ENCODE assay signal across 18 cellular contexts in genomic region chr3:31946484-31947081, GRCh38. TPM values are rescaled to one million over a fixed set of nuclear protein-coding genes. Genes with fewer than 3 reads are reported as not detected.
DNase-seq lines count a peak whose midpoint lies in the region; ATAC-seq and TF ChIP-seq lines count a peak whose summit lies in the region.
"Had no signal": no experiment of that assay in that cellular context is flagged by ENCODE, and none has a peak within 500 bp of the region (broad histone marks: within the 10 kb centered on the region; RNA-seq: fewer than 3 reads in every experiment).

No MANE protein-coding gene starts in this region.

- H3K36me3 ChIP-seq in RWPE2 (ENCODE audit: low read depth) (peaks cover 19% of the 10 kb centered on the region), H7 (replicated peaks; ENCODE audit: control insufficient read depth, insufficient read depth, low read length) (no peaks in the 10 kb centered on the region)
- H3K36me3 ChIP-seq: BLaER1 treated with 17β-estradiol and CSF1 and Interleukin-3, amounts not matched to agents 10 nM and 100 nM had no signal

- peaks cover 0 to 16% (median 11%) of the 10 kb centered on the region in 7 donors for H3K9me3 Mint-ChIP-seq in naive B cell

- peak overlapping the region; percentile 93 to 100 (median 97) for H3K27ac Mint-ChIP-seq in naive B cell
- H3K27ac Mint-ChIP-seq: HFFc6; stimulated activated naive CD8-positive, alpha-beta T cell treated with anti-CD3 and anti-CD28 coated beads, Interleukin-15, amount 100 ng/mL, for 72 hours had no signal

- H3K27me3 ChIP-seq in RWPE2 (ENCODE audit: insufficient read depth, poor library complexity, severe bottlenecking) (no peaks in the 10 kb centered on the region), H7 (ENCODE audit: control insufficient read depth, insufficient read depth, low read length) (no peaks in the 10 kb centered on the region)
- H3K27me3 ChIP-seq: BLaER1 treated with 17β-estradiol and CSF1 and Interleukin-3, amounts not matched to agents 10 nM and 100 nM; body of pancreas had no signal

- no peaks in the 10 kb centered on the region for H3K9me3 ChIP-seq in RWPE2 (ENCODE audit: severe bottlenecking)
- H3K9me3 ChIP-seq: body of pancreas had no signal

- H3K27me3 Mint-ChIP-seq in naive B cell = no peaks in the 10 kb centered on the region

- TF ChIP-seq CTCF in RWPE2 (IDR thresholded peaks at IDR 0.05; ENCODE audit: poor library complexity, severe bottlenecking) = no peak

- peaks cover 60 to 73% (median 70%) of the 10 kb centered on the region in 3 donors for H3K4me1 Mint-ChIP-seq in naive B cell
- H3K4me1 Mint-ChIP-seq: stimulated activated naive CD8-positive, alpha-beta T cell treated with anti-CD3 and anti-CD28 coated beads, Interleukin-15, amount 100 ng/mL, for 72 hours had no signal

- no peak for TF ChIP-seq POLR2A in GM18505 (IDR thresholded peaks at IDR 0.05; ENCODE audit: borderline replicate concordance, extremely low read depth, insufficient read depth, insufficient read length)

- peaks cover 7 to 8% of the 10 kb centered on the region in 2 donors for H3K36me3 Mint-ChIP-seq in naive B cell

- H3K4me3 ChIP-seq in RWPE2 (ENCODE audit: severe bottlenecking) (no peak overlapping the region), H7 (ENCODE audit: insufficient read depth, low read depth, low read length) (no peak overlapping the region)
- H3K4me3 ChIP-seq: BLaER1 treated with 17β-estradiol and CSF1 and Interleukin-3, amounts not matched to agents 10 nM and 100 nM; body of pancreas; SK-N-MC had no signal

- H3K4me3 Mint-ChIP-seq in naive B cell = peak overlapping the region; percentile 18 to 85 (median 62)
- H3K4me3 Mint-ChIP-seq: activated T-cell treated with anti-CD3 and anti-CD28 coated beads, Interleukin-2, amount 50 U/mL, for 4 hours; HFFc6; stimulated activated naive CD8-positive, alpha-beta T cell treated with anti-CD3 and anti-CD28 coated beads, Interleukin-15, amount 100 ng/mL, for 72 hours had no signal

- DNase-seq in RWPE2 (ENCODE audit: low spot score) (no peak), naive B cell (no peak), H7 (no peak), NCI-H226 (no peak), SW480 (ENCODE audit: low spot score) (no peak), GDM1 (lab: John Stamatoyannopoulos, UW) (no peak)
- DNase-seq: activated CD4-positive, CD25-positive, alpha-beta regulatory T cell; activated T-cell treated with anti-CD3 and anti-CD28 coated beads, Interleukin-2, amount 50 U/mL, for 4 hours; body of pancreas; HFFc6; NCI-H510A; stimulated activated CD4-positive, alpha-beta T cell treated with anti-CD3 and anti-CD28 coated beads, Interleukin-2, amount 100 ng/mL, for 48 hours; stimulated activated naive CD8-positive, alpha-beta T cell treated with anti-CD3 and anti-CD28 coated beads, Interleukin-15, amount 100 ng/mL, for 72 hours had no signal

- peak; percentile 54 for ATAC-seq in GM18505 (IDR thresholded peaks at IDR 0.05; ENCODE audit: unreplicated experiment)
- ATAC-seq in HG02870 (IDR thresholded peaks at IDR 0.05; ENCODE audit: unreplicated experiment) = peak; percentile 42
- ATAC-seq in RWPE2 (ENCODE audit: low read depth) = no peak
- ATAC-seq in naive B cell (ENCODE audit: low read depth in 2 of 2) = peak; percentile 63
- ATAC-seq: activated T-cell treated with anti-CD3 and anti-CD28 coated beads, Interleukin-2, amount 50 U/mL, for 4 hours; stimulated activated naive CD8-positive, alpha-beta T cell treated with anti-CD3 and anti-CD28 coated beads, Interleukin-15, amount 100 ng/mL, for 72 hours had no signal

- peaks cover 40% of the 10 kb centered on the region for H3K4me1 ChIP-seq in RWPE2 (ENCODE audit: insufficient read depth, poor library complexity, severe bottlenecking)
- H3K4me1 ChIP-seq: parathyroid adenoma had no signal

- peak overlapping the region; percentile 32 for H3K27ac ChIP-seq in RWPE2 (ENCODE audit: poor library complexity, severe bottlenecking)
- H3K27ac ChIP-seq: BLaER1 treated with 17β-estradiol and CSF1 and Interleukin-3, amounts not matched to agents 10 nM and 100 nM; body of pancreas; parathyroid adenoma; SK-N-MC had no signal

RNA-seq across cellular contexts. Expression of gene OSBPL10, which starts 34.5 kb away (rescaled TPM):
- 10 to 100 TPM; 28.7 to 65.6 (median 40.0) TPM for polyA plus RNA-seq in naive B cell (ENCODE audit: low read depth in 6 of 6)
- total RNA-seq in H7 (2014; rRNA removed; shearing (Covaris generic)) = 24.1 and 29.9 TPM in 2 replicates

RNA-seq across cellular contexts. Expression of gene ZNF860, which starts 35.0 kb away (rescaled TPM):
- polyA plus RNA-seq in naive B cell (ENCODE audit: low read depth in 6 of 6) = 10 to 100 TPM in 5 of 6 donors, 1 to 10 TPM in 1; 9.1 to 32.2 (median 12.2) TPM
- 0.85 and 1.5 TPM in 2 replicates for total RNA-seq in H7 (2014; rRNA removed; shearing (Covaris generic))
